Comparison of ENCODE assay signal across 1 cellular context in the genomic region with DNA sequence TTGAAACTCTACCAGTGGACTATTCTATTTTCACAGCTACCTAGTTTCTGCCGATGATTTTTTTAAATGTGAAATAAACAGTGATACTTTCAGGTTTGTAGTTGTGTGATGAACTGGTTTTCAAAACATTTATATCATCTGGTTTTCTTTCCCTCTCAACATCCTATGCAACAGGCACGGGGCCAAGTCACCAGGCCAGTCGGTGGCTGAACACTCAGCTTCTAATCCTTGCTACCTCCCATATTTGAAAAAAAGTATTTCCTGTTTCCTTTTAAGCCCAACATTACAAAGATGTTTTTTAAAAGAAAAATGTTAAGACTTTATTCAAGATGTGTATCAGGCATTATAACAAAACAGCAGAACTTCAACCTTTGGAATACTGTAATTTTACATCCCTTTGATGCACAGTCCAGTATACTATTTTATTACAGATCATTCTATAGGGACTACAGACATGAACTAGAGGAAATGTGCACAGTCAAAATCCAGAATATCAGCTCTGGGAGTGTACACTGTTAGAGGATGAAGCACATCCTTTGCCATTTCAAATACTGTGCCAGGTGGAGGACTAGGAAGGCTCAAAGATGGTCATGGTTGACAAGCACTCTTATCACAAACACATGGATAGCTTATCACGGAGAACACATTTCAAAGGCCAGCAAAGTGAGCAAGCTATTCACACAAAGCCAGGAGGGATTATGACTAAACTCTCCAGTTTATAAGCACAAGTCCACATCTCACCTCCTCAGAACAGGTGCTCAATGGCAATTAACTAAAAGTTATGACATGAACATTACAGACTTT.
TF ChIP-seq lines count a peak whose summit lies in the region.

No MANE protein-coding gene starts in this region.

TF ChIP-seq in K562, 482 proteins besides CTCF, POLR2A, EP300 and RAD21 (continued from another document and continues in another):
- TF ChIP-seq, protein P1, sequence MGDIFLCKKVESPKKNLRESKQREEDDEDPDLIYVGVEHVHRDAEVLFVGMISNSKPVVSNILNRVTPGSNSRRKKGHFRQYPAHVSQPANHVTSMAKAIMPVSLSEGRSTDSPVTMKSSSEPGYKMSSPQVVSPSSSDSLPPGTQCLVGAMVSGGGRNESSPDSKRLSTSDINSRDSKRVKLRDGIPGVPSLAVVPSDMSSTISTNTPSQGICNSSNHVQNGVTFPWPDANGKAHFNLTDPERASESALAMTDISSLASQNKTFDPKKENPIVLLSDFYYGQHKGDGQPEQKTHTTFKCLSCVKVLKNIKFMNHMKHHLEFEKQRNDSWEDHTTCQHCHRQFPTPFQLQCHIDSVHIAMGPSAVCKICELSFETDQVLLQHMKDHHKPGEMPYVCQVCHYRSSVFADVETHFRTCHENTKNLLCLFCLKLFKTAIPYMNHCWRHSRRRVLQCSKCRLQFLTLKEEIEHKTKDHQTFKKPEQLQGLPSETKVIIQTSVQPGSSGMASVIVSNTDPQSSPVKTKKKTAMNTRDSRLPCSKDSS (IDR thresholded peaks at IDR 0.05; ENCODE audit: low read depth, partially characterized antibody) = no peak
- TF ChIP-seq, protein P2, sequence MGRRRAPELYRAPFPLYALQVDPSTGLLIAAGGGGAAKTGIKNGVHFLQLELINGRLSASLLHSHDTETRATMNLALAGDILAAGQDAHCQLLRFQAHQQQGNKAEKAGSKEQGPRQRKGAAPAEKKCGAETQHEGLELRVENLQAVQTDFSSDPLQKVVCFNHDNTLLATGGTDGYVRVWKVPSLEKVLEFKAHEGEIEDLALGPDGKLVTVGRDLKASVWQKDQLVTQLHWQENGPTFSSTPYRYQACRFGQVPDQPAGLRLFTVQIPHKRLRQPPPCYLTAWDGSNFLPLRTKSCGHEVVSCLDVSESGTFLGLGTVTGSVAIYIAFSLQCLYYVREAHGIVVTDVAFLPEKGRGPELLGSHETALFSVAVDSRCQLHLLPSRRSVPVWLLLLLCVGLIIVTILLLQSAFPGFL (CRISPR knock-in tag; IDR thresholded peaks at IDR 0.05) = 0 out of 2 replicates have a peak, but pooled peaks have one; percentile 48
- TF ChIP-seq YBX1 (IDR thresholded peaks at IDR 0.05) (no peak), ZNF134 (CRISPR knock-in tag; conservative IDR thresholded peaks at IDR 0.05) (no peak), MAZ (CRISPR knock-in tag; conservative IDR thresholded peaks at IDR 0.05 in 1 of 2, IDR thresholded peaks at IDR 0.05 in 1 of 2) (peak in 1 of 2 experiments; percentile 39; a peak in 1 of 4 replicates), POLR2AphosphoS2 (IDR thresholded peaks at IDR 0.05; ENCODE audit: low read length) (peak; percentile 78), GATAD2B (IDR thresholded peaks at IDR 0.05; ENCODE audit: borderline replicate concordance) (peak; percentile 82; the same call in 1 of the 2 replicates), ZKSCAN3 (CRISPR knock-in tag; IDR thresholded peaks at IDR 0.05) (no peak), ARHGAP35 (IDR thresholded peaks at IDR 0.05; ENCODE audit: partially characterized antibody) (no peak), JUN (IDR thresholded peaks at IDR 0.05; ENCODE audit: borderline replicate concordance, low read depth, low read length) (0 out of 2 replicates have a peak, but pooled peaks have one; percentile 45), JUN (CRISPR knock-in tag; IDR thresholded peaks at IDR 0.05; ENCODE audit: borderline replicate concordance) (no peak), PYGO2 (tag; IDR thresholded peaks at IDR 0.05) (peak; percentile 70; the same call in 1 of the 2 replicates), FOXA1 (IDR thresholded peaks at IDR 0.05; ENCODE audit: borderline replicate concordance) (no peak), PML (IDR thresholded peaks at IDR 0.05; ENCODE audit: low read length) (peak; percentile 97), TAF7 (tag; IDR thresholded peaks at IDR 0.05) (no peak), ZNF507 (tag; conservative IDR thresholded peaks at IDR 0.05) (no peak), RNF2 (IDR thresholded peaks at IDR 0.05) (peak; percentile 68; the same call in 1 of the 2 replicates), ARNT (IDR thresholded peaks at IDR 0.05) (peak; percentile 20 to 70; a peak in 1 of 4 replicates), CBFA2T2 (conservative IDR thresholded peaks at IDR 0.05) (peak; percentile 97), ZNF184 (CRISPR knock-in tag; IDR thresholded peaks at IDR 0.05) (no peak), HDGF (IDR thresholded peaks at IDR 0.05) (no peak), ELF1 (tag; IDR thresholded peaks at IDR 0.05) (no peak), KDM2B (CRISPR knock-in tag; IDR thresholded peaks at IDR 0.05) (no peak), NFE2L1 (tag; IDR thresholded peaks at IDR 0.05; ENCODE audit: borderline replicate concordance, low read depth) (no peak), NR1H2 (CRISPR knock-in tag; IDR thresholded peaks at IDR 0.05) (no peak)
- TF ChIP-seq, protein P3, sequence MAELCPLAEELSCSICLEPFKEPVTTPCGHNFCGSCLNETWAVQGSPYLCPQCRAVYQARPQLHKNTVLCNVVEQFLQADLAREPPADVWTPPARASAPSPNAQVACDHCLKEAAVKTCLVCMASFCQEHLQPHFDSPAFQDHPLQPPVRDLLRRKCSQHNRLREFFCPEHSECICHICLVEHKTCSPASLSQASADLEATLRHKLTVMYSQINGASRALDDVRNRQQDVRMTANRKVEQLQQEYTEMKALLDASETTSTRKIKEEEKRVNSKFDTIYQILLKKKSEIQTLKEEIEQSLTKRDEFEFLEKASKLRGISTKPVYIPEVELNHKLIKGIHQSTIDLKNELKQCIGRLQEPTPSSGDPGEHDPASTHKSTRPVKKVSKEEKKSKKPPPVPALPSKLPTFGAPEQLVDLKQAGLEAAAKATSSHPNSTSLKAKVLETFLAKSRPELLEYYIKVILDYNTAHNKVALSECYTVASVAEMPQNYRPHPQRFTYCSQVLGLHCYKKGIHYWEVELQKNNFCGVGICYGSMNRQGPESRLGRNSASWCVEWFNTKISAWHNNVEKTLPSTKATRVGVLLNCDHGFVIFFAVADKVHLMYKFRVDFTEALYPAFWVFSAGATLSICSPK (IDR thresholded peaks at IDR 0.05; ENCODE audit: borderline replicate concordance) = no peak
- TF ChIP-seq, protein P4, sequence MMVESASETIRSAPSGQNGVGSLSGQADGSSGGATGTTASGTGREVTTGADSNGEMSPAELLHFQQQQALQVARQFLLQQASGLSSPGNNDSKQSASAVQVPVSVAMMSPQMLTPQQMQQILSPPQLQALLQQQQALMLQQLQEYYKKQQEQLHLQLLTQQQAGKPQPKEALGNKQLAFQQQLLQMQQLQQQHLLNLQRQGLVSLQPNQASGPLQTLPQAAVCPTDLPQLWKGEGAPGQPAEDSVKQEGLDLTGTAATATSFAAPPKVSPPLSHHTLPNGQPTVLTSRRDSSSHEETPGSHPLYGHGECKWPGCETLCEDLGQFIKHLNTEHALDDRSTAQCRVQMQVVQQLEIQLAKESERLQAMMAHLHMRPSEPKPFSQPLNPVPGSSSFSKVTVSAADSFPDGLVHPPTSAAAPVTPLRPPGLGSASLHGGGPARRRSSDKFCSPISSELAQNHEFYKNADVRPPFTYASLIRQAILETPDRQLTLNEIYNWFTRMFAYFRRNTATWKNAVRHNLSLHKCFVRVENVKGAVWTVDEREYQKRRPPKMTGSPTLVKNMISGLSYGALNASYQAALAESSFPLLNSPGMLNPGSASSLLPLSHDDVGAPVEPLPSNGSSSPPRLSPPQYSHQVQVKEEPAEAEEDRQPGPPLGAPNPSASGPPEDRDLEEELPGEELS (CRISPR knock-in tag; IDR thresholded peaks at IDR 0.05; ENCODE audit: borderline replicate concordance) = no peak
- TF ChIP-seq, protein P5, sequence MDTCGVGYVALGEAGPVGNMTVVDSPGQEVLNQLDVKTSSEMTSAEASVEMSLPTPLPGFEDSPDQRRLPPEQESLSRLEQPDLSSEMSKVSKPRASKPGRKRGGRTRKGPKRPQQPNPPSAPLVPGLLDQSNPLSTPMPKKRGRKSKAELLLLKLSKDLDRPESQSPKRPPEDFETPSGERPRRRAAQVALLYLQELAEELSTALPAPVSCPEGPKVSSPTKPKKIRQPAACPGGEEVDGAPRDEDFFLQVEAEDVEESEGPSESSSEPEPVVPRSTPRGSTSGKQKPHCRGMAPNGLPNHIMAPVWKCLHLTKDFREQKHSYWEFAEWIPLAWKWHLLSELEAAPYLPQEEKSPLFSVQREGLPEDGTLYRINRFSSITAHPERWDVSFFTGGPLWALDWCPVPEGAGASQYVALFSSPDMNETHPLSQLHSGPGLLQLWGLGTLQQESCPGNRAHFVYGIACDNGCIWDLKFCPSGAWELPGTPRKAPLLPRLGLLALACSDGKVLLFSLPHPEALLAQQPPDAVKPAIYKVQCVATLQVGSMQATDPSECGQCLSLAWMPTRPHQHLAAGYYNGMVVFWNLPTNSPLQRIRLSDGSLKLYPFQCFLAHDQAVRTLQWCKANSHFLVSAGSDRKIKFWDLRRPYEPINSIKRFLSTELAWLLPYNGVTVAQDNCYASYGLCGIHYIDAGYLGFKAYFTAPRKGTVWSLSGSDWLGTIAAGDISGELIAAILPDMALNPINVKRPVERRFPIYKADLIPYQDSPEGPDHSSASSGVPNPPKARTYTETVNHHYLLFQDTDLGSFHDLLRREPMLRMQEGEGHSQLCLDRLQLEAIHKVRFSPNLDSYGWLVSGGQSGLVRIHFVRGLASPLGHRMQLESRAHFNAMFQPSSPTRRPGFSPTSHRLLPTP (IDR thresholded peaks at IDR 0.05; ENCODE audit: borderline replicate concordance, extremely low read depth, insufficient read length) = no peak
- TF ChIP-seq, protein P6, sequence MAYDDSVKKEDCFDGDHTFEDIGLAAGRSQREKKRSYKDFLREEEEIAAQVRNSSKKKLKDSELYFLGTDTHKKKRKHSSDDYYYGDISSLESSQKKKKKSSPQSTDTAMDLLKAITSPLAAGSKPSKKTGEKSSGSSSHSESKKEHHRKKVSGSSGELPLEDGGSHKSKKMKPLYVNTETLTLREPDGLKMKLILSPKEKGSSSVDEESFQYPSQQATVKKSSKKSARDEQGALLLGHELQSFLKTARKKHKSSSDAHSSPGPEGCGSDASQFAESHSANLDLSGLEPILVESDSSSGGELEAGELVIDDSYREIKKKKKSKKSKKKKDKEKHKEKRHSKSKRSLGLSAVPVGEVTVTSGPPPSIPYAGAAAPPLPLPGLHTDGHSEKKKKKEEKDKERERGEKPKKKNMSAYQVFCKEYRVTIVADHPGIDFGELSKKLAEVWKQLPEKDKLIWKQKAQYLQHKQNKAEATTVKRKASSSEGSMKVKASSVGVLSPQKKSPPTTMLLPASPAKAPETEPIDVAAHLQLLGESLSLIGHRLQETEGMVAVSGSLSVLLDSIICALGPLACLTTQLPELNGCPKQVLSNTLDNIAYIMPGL (CRISPR knock-in tag; IDR thresholded peaks at IDR 0.05) = no peak
- TF ChIP-seq, protein P7, sequence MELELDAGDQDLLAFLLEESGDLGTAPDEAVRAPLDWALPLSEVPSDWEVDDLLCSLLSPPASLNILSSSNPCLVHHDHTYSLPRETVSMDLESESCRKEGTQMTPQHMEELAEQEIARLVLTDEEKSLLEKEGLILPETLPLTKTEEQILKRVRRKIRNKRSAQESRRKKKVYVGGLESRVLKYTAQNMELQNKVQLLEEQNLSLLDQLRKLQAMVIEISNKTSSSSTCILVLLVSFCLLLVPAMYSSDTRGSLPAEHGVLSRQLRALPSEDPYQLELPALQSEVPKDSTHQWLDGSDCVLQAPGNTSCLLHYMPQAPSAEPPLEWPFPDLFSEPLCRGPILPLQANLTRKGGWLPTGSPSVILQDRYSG (tag; conservative IDR thresholded peaks at IDR 0.05; ENCODE audit: low read depth) = no peak
- TF ChIP-seq, protein P8, sequence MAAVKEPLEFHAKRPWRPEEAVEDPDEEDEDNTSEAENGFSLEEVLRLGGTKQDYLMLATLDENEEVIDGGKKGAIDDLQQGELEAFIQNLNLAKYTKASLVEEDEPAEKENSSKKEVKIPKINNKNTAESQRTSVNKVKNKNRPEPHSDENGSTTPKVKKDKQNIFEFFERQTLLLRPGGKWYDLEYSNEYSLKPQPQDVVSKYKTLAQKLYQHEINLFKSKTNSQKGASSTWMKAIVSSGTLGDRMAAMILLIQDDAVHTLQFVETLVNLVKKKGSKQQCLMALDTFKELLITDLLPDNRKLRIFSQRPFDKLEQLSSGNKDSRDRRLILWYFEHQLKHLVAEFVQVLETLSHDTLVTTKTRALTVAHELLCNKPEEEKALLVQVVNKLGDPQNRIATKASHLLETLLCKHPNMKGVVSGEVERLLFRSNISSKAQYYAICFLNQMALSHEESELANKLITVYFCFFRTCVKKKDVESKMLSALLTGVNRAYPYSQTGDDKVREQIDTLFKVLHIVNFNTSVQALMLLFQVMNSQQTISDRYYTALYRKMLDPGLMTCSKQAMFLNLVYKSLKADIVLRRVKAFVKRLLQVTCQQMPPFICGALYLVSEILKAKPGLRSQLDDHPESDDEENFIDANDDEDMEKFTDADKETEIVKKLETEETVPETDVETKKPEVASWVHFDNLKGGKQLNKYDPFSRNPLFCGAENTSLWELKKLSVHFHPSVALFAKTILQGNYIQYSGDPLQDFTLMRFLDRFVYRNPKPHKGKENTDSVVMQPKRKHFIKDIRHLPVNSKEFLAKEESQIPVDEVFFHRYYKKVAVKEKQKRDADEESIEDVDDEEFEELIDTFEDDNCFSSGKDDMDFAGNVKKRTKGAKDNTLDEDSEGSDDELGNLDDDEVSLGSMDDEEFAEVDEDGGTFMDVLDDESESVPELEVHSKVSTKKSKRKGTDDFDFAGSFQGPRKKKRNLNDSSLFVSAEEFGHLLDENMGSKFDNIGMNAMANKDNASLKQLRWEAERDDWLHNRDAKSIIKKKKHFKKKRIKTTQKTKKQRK (IDR thresholded peaks at IDR 0.05; ENCODE audit: borderline replicate concordance, low read depth, low read length) = no peak
- TF ChIP-seq, protein P9, sequence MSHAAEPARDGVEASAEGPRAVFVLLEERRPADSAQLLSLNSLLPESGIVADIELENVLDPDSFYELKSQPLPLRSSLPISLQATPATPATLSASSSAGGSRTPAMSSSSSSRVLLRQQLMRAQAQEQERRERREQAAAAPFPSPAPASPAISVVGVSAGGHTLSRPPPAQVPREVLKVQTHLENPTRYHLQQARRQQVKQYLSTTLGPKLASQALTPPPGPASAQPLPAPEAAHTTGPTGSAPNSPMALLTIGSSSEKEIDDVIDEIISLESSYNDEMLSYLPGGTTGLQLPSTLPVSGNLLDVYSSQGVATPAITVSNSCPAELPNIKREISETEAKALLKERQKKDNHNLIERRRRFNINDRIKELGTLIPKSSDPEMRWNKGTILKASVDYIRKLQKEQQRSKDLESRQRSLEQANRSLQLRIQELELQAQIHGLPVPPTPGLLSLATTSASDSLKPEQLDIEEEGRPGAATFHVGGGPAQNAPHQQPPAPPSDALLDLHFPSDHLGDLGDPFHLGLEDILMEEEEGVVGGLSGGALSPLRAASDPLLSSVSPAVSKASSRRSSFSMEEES (CRISPR knock-in tag; IDR thresholded peaks at IDR 0.05) = no peak
- TF ChIP-seq, protein P10, sequence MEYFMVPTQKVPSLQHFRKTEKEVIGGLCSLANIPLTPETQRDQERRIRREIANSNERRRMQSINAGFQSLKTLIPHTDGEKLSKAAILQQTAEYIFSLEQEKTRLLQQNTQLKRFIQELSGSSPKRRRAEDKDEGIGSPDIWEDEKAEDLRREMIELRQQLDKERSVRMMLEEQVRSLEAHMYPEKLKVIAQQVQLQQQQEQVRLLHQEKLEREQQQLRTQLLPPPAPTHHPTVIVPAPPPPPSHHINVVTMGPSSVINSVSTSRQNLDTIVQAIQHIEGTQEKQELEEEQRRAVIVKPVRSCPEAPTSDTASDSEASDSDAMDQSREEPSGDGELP (CRISPR knock-in tag; IDR thresholded peaks at IDR 0.05; ENCODE audit: borderline replicate concordance) = no peak
- TF ChIP-seq, protein P11, sequence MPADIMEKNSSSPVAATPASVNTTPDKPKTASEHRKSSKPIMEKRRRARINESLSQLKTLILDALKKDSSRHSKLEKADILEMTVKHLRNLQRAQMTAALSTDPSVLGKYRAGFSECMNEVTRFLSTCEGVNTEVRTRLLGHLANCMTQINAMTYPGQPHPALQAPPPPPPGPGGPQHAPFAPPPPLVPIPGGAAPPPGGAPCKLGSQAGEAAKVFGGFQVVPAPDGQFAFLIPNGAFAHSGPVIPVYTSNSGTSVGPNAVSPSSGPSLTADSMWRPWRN (IDR thresholded peaks at IDR 0.05; ENCODE audit: low read depth) = peak; percentile 82
